ENCODE assay signal across 20 cellular contexts in the genomic region with DNA sequence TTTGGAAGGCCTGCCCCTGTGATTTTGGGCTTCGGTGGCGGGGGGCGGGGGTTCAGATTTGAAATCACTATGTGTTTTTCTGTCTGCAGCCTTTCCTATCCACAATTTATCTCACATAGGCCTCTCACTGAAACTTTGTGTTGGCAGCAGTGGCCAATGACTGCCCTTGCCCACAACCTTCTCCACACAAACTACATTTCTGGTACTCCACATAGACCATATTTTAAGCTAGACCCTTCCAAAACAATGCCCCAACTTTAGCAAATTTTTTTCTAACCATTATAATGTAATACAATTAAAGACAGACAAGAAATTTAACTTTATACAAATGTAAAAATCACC. TPM values are rescaled to one million over a fixed set of nuclear protein-coding genes. Genes with fewer than 3 reads are reported as not detected.
DNase-seq lines count a peak whose midpoint lies in the region; ATAC-seq and TF ChIP-seq lines count a peak whose summit lies in the region.
"Had no signal": no experiment of that assay in that cellular context is flagged by ENCODE, and none has a peak within 500 bp of the region (broad histone marks: within the 10 kb centered on the region; RNA-seq: fewer than 3 reads in every experiment).

No MANE protein-coding gene starts in this region.

- H3K4me2 ChIP-seq in GM23338 (peak overlapping the region; percentile 50), hepatocyte (peak overlapping the region; percentile 19), trophoblast cell (ENCODE audit: low read length) (no peak overlapping the region)

- no peaks in the 10 kb centered on the region for H3K27me3 Mint-ChIP-seq in GM23338 (ENCODE audit: insufficient read depth, low read depth, poor library complexity)
- no peaks in the 10 kb centered on the region for H3K27me3 Mint-ChIP-seq in brain
- H3K27me3 Mint-ChIP-seq: activated T-helper 17 cell treated with anti-CD3 and anti-CD28 coated beads, Interleukin-2, amount 50 U/mL, for 72 hours; stimulated activated naive CD8-positive, alpha-beta T cell treated with anti-CD3 and anti-CD28 coated beads, Interleukin-15, Interleukin-2, amounts not matched to agents 100 ng/mL and 50 ng/mL, for 24 hours had no signal

- WGBS in hepatocyte (ENCODE audit: low lambda C conversion rate, missing lambda C conversion rate), result 91% methylated on average over 3 of the region's 3 CpGs
- no CpG with 5 or more reads among the region's 3 CpGs for WGBS in trophoblast cell (ENCODE audit: extremely low coverage, insufficient coverage, insufficient read length)

- H3K4me1 Mint-ChIP-seq in GM23338 (peaks cover 57% of the 10 kb centered on the region), brain (peaks cover 91% of the 10 kb centered on the region)

- no peak overlapping the region for H2AFZ ChIP-seq in GM23338
- H2AFZ ChIP-seq in hepatocyte, result no peak overlapping the region
- H2AFZ ChIP-seq in trophoblast cell (ENCODE audit: insufficient read depth, low read length, poor library complexity), result no peak overlapping the region

- DNase-seq in GM23338 (ENCODE audit: low spot score) (no peak), hepatocyte (ENCODE audit: low spot score) (no peak), trophoblast cell (no peak), mesenteric fat pad (ENCODE audit: low spot score) (no peak), DMS79 (lab: John Stamatoyannopoulos, UW) (no peak)
- DNase-seq: activated CD4-positive, alpha-beta T cell treated with anti-CD3 and anti-CD28 coated beads for 1 hour; cortex of kidney; mammary epithelial cell; NCI-H1092; NCI-H2081 treated with DMSO at 0.1 percent for 48 hours; NCI-H446; RPMI8226; stimulated activated CD4-positive, alpha-beta T cell treated with anti-CD3 and anti-CD28 coated beads, Interleukin-4, amount 100 ng/mL, for 24 hours had no signal

- H3K9me3 ChIP-seq in hepatocyte (ENCODE audit: low read depth) (no peaks in the 10 kb centered on the region), trophoblast cell (ENCODE audit: insufficient read depth, low read depth, low read length) (no peaks in the 10 kb centered on the region)
- H3K9me3 ChIP-seq: prostate gland, tibial nerve had no signal

- TF ChIP-seq CTCF in GM23338 (conservative IDR thresholded peaks at IDR 0.05; ENCODE audit: low read depth in 2 of 2) (no peak), brain (conservative IDR thresholded peaks at IDR 0.05) (no peak), hepatocyte (IDR thresholded peaks at IDR 0.05; ENCODE audit: poor library complexity) (no peak)

- H4K20me1 ChIP-seq in GM23338 (replicated peaks; ENCODE audit: insufficient read depth), result peaks cover 67% of the 10 kb centered on the region
- H4K20me1 ChIP-seq in hepatocyte (ENCODE audit: insufficient read depth, poor library complexity, severe bottlenecking), result peaks cover 85% of the 10 kb centered on the region

- no peaks in the 10 kb centered on the region for H3F3A ChIP-seq in GM23338 (replicated peaks; ENCODE audit: low read depth)

- H4K91ac ChIP-seq in trophoblast cell (ENCODE audit: low read depth, low read length), result no peak overlapping the region

- no peak for ATAC-seq in GM23338
- no peak for ATAC-seq in HG03571 (IDR thresholded peaks at IDR 0.05; ENCODE audit: unreplicated experiment)
- ATAC-seq: activated T-helper 17 cell treated with anti-CD3 and anti-CD28 coated beads, Interleukin-2, amount 50 U/mL, for 72 hours had no signal

- no peak overlapping the region for H4K12ac ChIP-seq in trophoblast cell (ENCODE audit: low read depth, low read length)

- H3K27ac ChIP-seq in GM23338 (ENCODE audit: low read depth), result peak overlapping the region; percentile 65
- H3K27ac ChIP-seq in hepatocyte, result no peak overlapping the region
- H3K27ac ChIP-seq in trophoblast cell (ENCODE audit: low read depth, low read length), result no peak overlapping the region
- H3K27ac ChIP-seq: prostate gland had no signal

- H3K9me2 ChIP-seq in GM23338 (ENCODE audit: insufficient read depth), result no peaks in the 10 kb centered on the region
- H3K9me2 ChIP-seq in hepatocyte (replicated peaks; ENCODE audit: insufficient read depth), result no peaks in the 10 kb centered on the region

- H3K79me2 ChIP-seq in GM23338 (replicated peaks; ENCODE audit: insufficient read depth) (peaks cover 100% of the 10 kb centered on the region), hepatocyte (peaks cover 100% of the 10 kb centered on the region), trophoblast cell (ENCODE audit: control insufficient read depth, insufficient read depth, low read length, poor library complexity) (peaks cover 15% of the 10 kb centered on the region)

- H3K4me3 Mint-ChIP-seq in GM23338 (peak overlapping the region; percentile 5; the same call in 1 of the 3 replicates), brain (peak overlapping the region in 4 of 5 experiments; percentile 15 to 51 (median 30))
- H3K4me3 Mint-ChIP-seq: activated T-helper 17 cell treated with anti-CD3 and anti-CD28 coated beads, Interleukin-2, amount 50 U/mL, for 72 hours; nephron; stimulated activated naive CD8-positive, alpha-beta T cell treated with anti-CD3 and anti-CD28 coated beads, Interleukin-15, Interleukin-2, amounts not matched to agents 100 ng/mL and 50 ng/mL, for 24 hours had no signal

- H2BK5ac ChIP-seq in trophoblast cell (ENCODE audit: low read depth, low read length, poor library complexity), result no peak overlapping the region

- H3K27ac Mint-ChIP-seq in GM23338, result peak overlapping the region; percentile 40
- H3K27ac Mint-ChIP-seq in brain, result peak overlapping the region in 4 of 5 experiments; percentile 7 to 54 (median 22)
- H3K27ac Mint-ChIP-seq: activated T-helper 17 cell treated with anti-CD3 and anti-CD28 coated beads, Interleukin-2, amount 50 U/mL, for 72 hours had no signal

- H3K36me3 Mint-ChIP-seq in GM23338 (ENCODE audit: low read depth) (no peaks in the 10 kb centered on the region), brain (no peaks in the 10 kb centered on the region)

- no peak overlapping the region for H4K8ac ChIP-seq in trophoblast cell (ENCODE audit: low read depth, low read length)

- H3K4me3 ChIP-seq in GM23338 (0 out of 2 replicates have a peak overlapping the region, but pooled peaks have one; percentile 4), hepatocyte (no peak overlapping the region), trophoblast cell (ENCODE audit: low read depth, low read length) (no peak overlapping the region)
- H3K4me3 ChIP-seq: prostate gland, tibial nerve had no signal

- H3K23ac ChIP-seq in trophoblast cell (ENCODE audit: low read length), result no peak overlapping the region

- no peak overlapping the region for H2BK120ac ChIP-seq in trophoblast cell (ENCODE audit: insufficient read depth, low read length, poor library complexity)

- H3K9ac ChIP-seq in trophoblast cell (ENCODE audit: low read length), result no peak overlapping the region

- H3K4me1 ChIP-seq in GM23338 (ENCODE audit: insufficient read depth), result peaks cover 73% of the 10 kb centered on the region
- H3K4me1 ChIP-seq in hepatocyte (ENCODE audit: insufficient read depth), result peaks cover 14% of the 10 kb centered on the region
- H3K4me1 ChIP-seq in trophoblast cell (ENCODE audit: control insufficient read depth in 1 of 2, insufficient read depth in 2 of 2, low read length in 2 of 2), result peaks cover 0 to 6% of the 10 kb centered on the region in 2 experiments

- H3K14ac ChIP-seq in trophoblast cell (ENCODE audit: low read length), result no peak overlapping the region

- H3K36me3 ChIP-seq in GM23338 (ENCODE audit: insufficient read depth), result no peaks in the 10 kb centered on the region
- no peaks in the 10 kb centered on the region for H3K36me3 ChIP-seq in hepatocyte (replicated peaks; ENCODE audit: insufficient read depth, low read depth)
- no peaks in the 10 kb centered on the region for H3K36me3 ChIP-seq in trophoblast cell (ENCODE audit: control insufficient read depth in 1 of 2, insufficient read depth in 2 of 2, low read length in 2 of 2)
- H3K36me3 ChIP-seq: prostate gland, tibial nerve had no signal

- H3K4ac ChIP-seq in trophoblast cell (ENCODE audit: low read depth, low read length), result peak overlapping the region; percentile 74

- H3K27me3 ChIP-seq in GM23338 (ENCODE audit: insufficient read depth) (no peaks in the 10 kb centered on the region), hepatocyte (no peaks in the 10 kb centered on the region), trophoblast cell (ENCODE audit: insufficient read depth, low read length) (no peaks in the 10 kb centered on the region)
- H3K27me3 ChIP-seq: tibial nerve had no signal

- no peak overlapping the region for H3K18ac ChIP-seq in trophoblast cell (ENCODE audit: low read length)

- no peak overlapping the region for H2BK12ac ChIP-seq in trophoblast cell (ENCODE audit: low read length)

- no peaks in the 10 kb centered on the region for H3K9me3 Mint-ChIP-seq in GM23338
- no peaks in the 10 kb centered on the region for H3K9me3 Mint-ChIP-seq in brain
- H3K9me3 Mint-ChIP-seq: activated T-helper 17 cell treated with anti-CD3 and anti-CD28 coated beads, Interleukin-2, amount 50 U/mL, for 72 hours; nephron; stimulated activated naive CD8-positive, alpha-beta T cell treated with anti-CD3 and anti-CD28 coated beads, Interleukin-15, Interleukin-2, amounts not matched to agents 100 ng/mL and 50 ng/mL, for 24 hours had no signal

- no peaks in the 10 kb centered on the region for H3K79me1 ChIP-seq in trophoblast cell (ENCODE audit: low read length)

- no peak overlapping the region for H2AK5ac ChIP-seq in trophoblast cell (ENCODE audit: low read length)

RNA-seq across cellular contexts. Expression of gene ADAM10, which starts 6.4 kb away (rescaled TPM):
- total RNA-seq in GM23338 (2014; rRNA removed; shearing (Covaris generic)), result 114 and 135 TPM in 2 replicates
- 19.5 and 25.0 TPM in 2 replicates for polyA plus RNA-seq in GM23338 (2016; fragmentation: Nextera tagmentation; extraction: Ambion mirVana)
- 24.7 TPM for polyA plus RNA-seq in brain (ENCODE audit: insufficient read depth, low read depth, low replicate concordance)
- total RNA-seq in hepatocyte, result 125 and 163 TPM in 2 replicates
- polyA plus RNA-seq in hepatocyte, result 112 and 121 TPM in 2 replicates
- polyA plus RNA-seq in trophoblast cell (2013), result 165 and 167 TPM in 2 replicates
- total RNA-seq in mesenteric fat pad, result 93.0 TPM

RNA-seq across cellular contexts. Expression of gene MINDY2, which starts 28.0 kb away (rescaled TPM):
- total RNA-seq in GM23338 (2014; rRNA removed; shearing (Covaris generic)), result 36.3 and 40.3 TPM in 2 replicates
- polyA plus RNA-seq in GM23338 (2016; fragmentation: Nextera tagmentation; extraction: Ambion mirVana) (34.0 and 47.9 TPM in 2 replicates), brain (ENCODE audit: insufficient read depth, low read depth, low replicate concordance) (2.3 TPM), hepatocyte (32.3 and 44.2 TPM in 2 replicates)
- total RNA-seq in hepatocyte (17.9 and 19.3 TPM in 2 replicates), mesenteric fat pad (14.8 TPM)
- polyA plus RNA-seq in trophoblast cell (2013), result 11.7 and 12.0 TPM in 2 replicates
